Comparison of ENCODE assay signal across 18 cellular contexts in the genomic region with DNA sequence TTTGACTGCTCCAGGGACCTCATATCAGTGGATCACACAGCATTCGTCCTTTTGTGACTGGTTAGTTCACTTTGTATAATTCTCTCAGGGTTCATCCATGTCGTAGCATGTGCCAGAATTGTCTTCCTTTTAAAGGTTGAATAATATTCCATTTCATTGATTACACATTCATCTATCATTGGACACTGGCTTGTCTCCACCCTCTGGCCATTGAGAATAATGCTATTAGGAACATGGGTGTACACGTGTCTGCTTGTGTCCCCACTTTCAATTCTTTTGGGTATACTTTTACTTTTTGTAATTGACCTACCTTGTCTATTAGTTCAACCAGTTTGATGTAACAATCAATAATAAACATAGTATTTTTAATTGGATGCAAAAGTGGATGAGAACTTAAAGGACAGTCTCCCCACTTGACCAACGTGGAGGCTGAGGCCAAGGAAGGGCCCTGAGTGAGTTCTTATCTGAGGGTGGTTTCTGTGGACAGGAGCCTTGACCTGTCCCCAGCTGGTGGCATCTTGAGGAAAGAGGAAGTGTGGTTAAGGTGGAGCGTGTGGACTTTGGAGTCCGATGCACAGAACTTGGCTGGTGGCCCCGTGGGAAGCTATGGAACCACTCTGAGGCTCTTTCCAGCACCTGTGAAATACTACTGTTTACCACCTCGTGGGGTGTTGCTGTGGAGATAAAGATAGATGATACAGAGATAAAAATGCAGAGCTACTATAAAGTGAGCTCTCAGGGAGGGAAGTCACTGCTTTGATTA. TPM values are rescaled to one million over a fixed set of nuclear protein-coding genes. Genes with fewer than 3 reads are reported as not detected.
DNase-seq lines count a peak whose midpoint lies in the region; ATAC-seq and TF ChIP-seq lines count a peak whose summit lies in the region.
"Had no signal": no experiment of that assay in that cellular context is flagged by ENCODE, and none has a peak within 500 bp of the region (broad histone marks: within the 10 kb centered on the region; RNA-seq: fewer than 3 reads in every experiment).

No MANE protein-coding gene starts in this region.

- TF ChIP-seq CTCF in GM06990 (IDR thresholded peaks at IDR 0.05; ENCODE audit: insufficient read depth, low read length, poor library complexity, severe bottlenecking): peak; percentile 45
- TF ChIP-seq CTCF in HFFc6 (IDR thresholded peaks at IDR 0.05): peak; percentile 27
- TF ChIP-seq CTCF in Peyer's patch (IDR thresholded peaks at IDR 0.05): peak in 1 of 6 experiments; percentile 2
- no peak for TF ChIP-seq CTCF in chondrocyte (IDR thresholded peaks at IDR 0.05)
- TF ChIP-seq CTCF in MCF 10A (IDR thresholded peaks at IDR 0.05; ENCODE audit: unreplicated experiment): no peak

- intact Hi-C loops in MCF 10A (cut with micrococcal nuclease): no loop called here

- H3K4me3 Mint-ChIP-seq in HFFc6: no peak overlapping the region
- peak overlapping the region in 6 of 8 donors; percentile 10 to 76 (median 55) for H3K4me3 Mint-ChIP-seq in naive B cell
- no peak overlapping the region for H3K4me3 Mint-ChIP-seq in chondrocyte (ENCODE audit: unreplicated experiment)
- H3K4me3 Mint-ChIP-seq in MCF 10A (ENCODE audit: unreplicated experiment): no peak overlapping the region
- H3K4me3 Mint-ChIP-seq: CD8-positive, alpha-beta memory T cell; immature natural killer cell; nephron progenitor cell had no signal

- CTCF ChIA-PET in MCF 10A (lab: Yijun Ruan, JAX): no interaction called here

- TF ChIP-seq POLR2A in Peyer's patch (IDR thresholded peaks at IDR 0.05): no peak

- H3K27me3 ChIP-seq in GM06990 (replicated peaks; ENCODE audit: control insufficient read depth, insufficient read depth, low read length) (no peaks in the 10 kb centered on the region), Peyer's patch (no peaks in the 10 kb centered on the region)

- no peaks in the 10 kb centered on the region for H3K4me1 Mint-ChIP-seq in HFFc6 (ENCODE audit: low read depth)
- H3K4me1 Mint-ChIP-seq in naive B cell: peaks cover 78 to 98% (median 97%) of the 10 kb centered on the region in 3 donors
- H3K4me1 Mint-ChIP-seq in chondrocyte (ENCODE audit: low read depth): no peaks in the 10 kb centered on the region
- no peaks in the 10 kb centered on the region for H3K4me1 Mint-ChIP-seq in MCF 10A (ENCODE audit: insufficient read depth, unreplicated experiment)
- H3K4me1 Mint-ChIP-seq: CD8-positive, alpha-beta memory T cell; immature natural killer cell; nephron progenitor cell had no signal

- peak; percentile 69 to 71 for ATAC-seq in naive B cell (ENCODE audit: low read depth in 2 of 2)
- no peak for ATAC-seq in SK-N-SH treated with all-trans-retinoic acid at 6 μM for 48 hours

- H3K4me3 ChIP-seq in GM06990 (replicated peaks; ENCODE audit: low read depth, low read length) (no peak overlapping the region), Peyer's patch (no peak overlapping the region)
- H3K4me3 ChIP-seq: adrenal gland, stomach had no signal

- DNase-seq in GM06990 (ENCODE audit: extremely low read depth, insufficient read length) (no peak), HFFc6 (no peak), Peyer's patch (peak in 2 of 3 donors; percentile 83 to 85), naive B cell (peak; percentile 29), chondrocyte (ENCODE audit: low spot score) (no peak), MCF 10A (ENCODE audit: unreplicated experiment) (no peak)
- DNase-seq in NK-92 treated with Interleukin-12 subunit alpha and Interleukin-12 subunit beta, amount 100 ng/mL, for 24 hours (lab: John Stamatoyannopoulos, UW): no peak
- DNase-seq: activated effector memory CD4-positive, alpha-beta T cell treated with Interleukin-2 at 50 U/mL for 16 hours; adrenal gland; CD8-positive, alpha-beta memory T cell; DND-41; effector CD8-positive, alpha-beta T cell; immature natural killer cell; NCI-H2029 treated with DMSO at 0.1 percent for 48 hours; nephron progenitor cell; stomach had no signal

- POLR2A ChIA-PET in MCF 10A (lab: Yijun Ruan, JAX): no interaction called here

- H3K36me3 ChIP-seq in GM06990 (ENCODE audit: control insufficient read depth, insufficient read depth, low read length): peaks cover 20% of the 10 kb centered on the region
- no peaks in the 10 kb centered on the region for H3K36me3 ChIP-seq in Peyer's patch
- H3K36me3 ChIP-seq: adrenal gland, stomach had no signal

- peaks cover 60% of the 10 kb centered on the region for H3K27me3 Mint-ChIP-seq in HFFc6 (ENCODE audit: insufficient read depth)
- no peaks in the 10 kb centered on the region for H3K27me3 Mint-ChIP-seq in naive B cell
- peaks cover 24% of the 10 kb centered on the region for H3K27me3 Mint-ChIP-seq in chondrocyte (ENCODE audit: low read depth)
- H3K27me3 Mint-ChIP-seq in MCF 10A (ENCODE audit: insufficient read depth, unreplicated experiment): peaks cover 67% of the 10 kb centered on the region

- no peak overlapping the region for H3K27ac Mint-ChIP-seq in HFFc6
- peak overlapping the region; percentile 73 to 97 (median 90) for H3K27ac Mint-ChIP-seq in naive B cell
- no peak overlapping the region for H3K27ac Mint-ChIP-seq in chondrocyte (ENCODE audit: unreplicated experiment)
- no peak overlapping the region for H3K27ac Mint-ChIP-seq in MCF 10A (ENCODE audit: low read depth, unreplicated experiment)
- H3K27ac Mint-ChIP-seq: immature natural killer cell, nephron progenitor cell had no signal

- H3K36me3 Mint-ChIP-seq in HFFc6 (ENCODE audit: low read depth) (no peaks in the 10 kb centered on the region), naive B cell (peaks cover 0 to 13% of the 10 kb centered on the region in 2 donors), chondrocyte (ENCODE audit: low read depth) (no peaks in the 10 kb centered on the region), MCF 10A (ENCODE audit: insufficient read depth, unreplicated experiment) (no peaks in the 10 kb centered on the region)
- H3K36me3 Mint-ChIP-seq: CD8-positive, alpha-beta memory T cell; immature natural killer cell had no signal

- H3K4me1 ChIP-seq in Peyer's patch: peaks cover 0 to 17% (median 0%) of the 10 kb centered on the region in 4 donors
- H3K4me1 ChIP-seq: adrenal gland had no signal

- H3K9me3 Mint-ChIP-seq in HFFc6 (no peaks in the 10 kb centered on the region), naive B cell (no peaks in the 10 kb centered on the region), chondrocyte (ENCODE audit: low read depth) (no peaks in the 10 kb centered on the region), MCF 10A (ENCODE audit: unreplicated experiment) (no peaks in the 10 kb centered on the region)
- H3K9me3 Mint-ChIP-seq: CD8-positive, alpha-beta memory T cell; immature natural killer cell; nephron progenitor cell had no signal

- no TSS peak for BruUV-seq in MCF 10A (replicated peaks; lab: Mats Ljungman, UMichigan)

- H3K27ac ChIP-seq in Peyer's patch: no peak overlapping the region
- H3K27ac ChIP-seq: adrenal gland, stomach had no signal

- H3K9me3 ChIP-seq in Peyer's patch: no peaks in the 10 kb centered on the region
- H3K9me3 ChIP-seq: adrenal gland, stomach had no signal

TF ChIP-seq in SK-N-SH treated with all-trans-retinoic acid at 6 μM for 48 hours, 23 proteins besides CTCF, POLR2A, EP300 and RAD21:
- TF ChIP-seq ZNF70 (CRISPR knock-in tag; IDR thresholded peaks at IDR 0.05): no peak
- TF ChIP-seq OSR1 (CRISPR knock-in tag; IDR thresholded peaks at IDR 0.05): no peak
- no peak for TF ChIP-seq TOX (CRISPR knock-in tag; IDR thresholded peaks at IDR 0.05; ENCODE audit: borderline replicate concordance)
- TF ChIP-seq ZNF8 (CRISPR knock-in tag; IDR thresholded peaks at IDR 0.05): no peak
- TF ChIP-seq ZFP30 (CRISPR knock-in tag; IDR thresholded peaks at IDR 0.05): no peak
- TF ChIP-seq ZNF565 (CRISPR knock-in tag; conservative IDR thresholded peaks at IDR 0.05; ENCODE audit: low read depth): no peak
- no peak for TF ChIP-seq CSRNP3 (CRISPR knock-in tag; IDR thresholded peaks at IDR 0.05)
- TF ChIP-seq BACH2 (CRISPR knock-in tag; IDR thresholded peaks at IDR 0.05; ENCODE audit: borderline replicate concordance): no peak
- TF ChIP-seq, protein P1, sequence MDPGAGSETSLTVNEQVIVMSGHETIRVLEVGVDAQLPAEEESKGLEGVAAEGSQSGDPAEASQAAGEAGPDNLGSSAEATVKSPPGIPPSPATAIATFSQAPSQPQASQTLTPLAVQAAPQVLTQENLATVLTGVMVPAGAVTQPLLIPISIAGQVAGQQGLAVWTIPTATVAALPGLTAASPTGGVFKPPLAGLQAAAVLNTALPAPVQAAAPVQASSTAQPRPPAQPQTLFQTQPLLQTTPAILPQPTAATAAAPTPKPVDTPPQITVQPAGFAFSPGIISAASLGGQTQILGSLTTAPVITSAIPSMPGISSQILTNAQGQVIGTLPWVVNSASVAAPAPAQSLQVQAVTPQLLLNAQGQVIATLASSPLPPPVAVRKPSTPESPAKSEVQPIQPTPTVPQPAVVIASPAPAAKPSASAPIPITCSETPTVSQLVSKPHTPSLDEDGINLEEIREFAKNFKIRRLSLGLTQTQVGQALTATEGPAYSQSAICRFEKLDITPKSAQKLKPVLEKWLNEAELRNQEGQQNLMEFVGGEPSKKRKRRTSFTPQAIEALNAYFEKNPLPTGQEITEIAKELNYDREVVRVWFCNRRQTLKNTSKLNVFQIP (CRISPR knock-in tag; IDR thresholded peaks at IDR 0.05; ENCODE audit: borderline replicate concordance, low read depth): no peak
- no peak for TF ChIP-seq TCF4 (CRISPR knock-in tag; IDR thresholded peaks at IDR 0.05; ENCODE audit: borderline replicate concordance)
- TF ChIP-seq PPARA (CRISPR knock-in tag; IDR thresholded peaks at IDR 0.05; ENCODE audit: borderline replicate concordance): no peak
TF ChIP-seq in SK-N-SH treated with all-trans-retinoic acid at 6 μM for 48 hours: peak in this region for 0.

RNA-seq across cellular contexts. Expression of gene WDFY4, which starts 16.6 kb away (rescaled TPM):
- total RNA-seq in HFFc6 (2021; fragmentation: NEBNext Ultra II Directional; extraction: Animal tissue kit (Norgen Biotek cat#: 25700)): not detected
- total RNA-seq in Peyer's patch (100 to 1,000 TPM in 1 of 4 donors, 1 to 10 TPM in 2, under 1 TPM in 1; 0.53 to 102 (median 4.6) TPM), chondrocyte (not detected in 3 replicates), MCF 10A (2022) (not detected in 2 replicates)
- 10 to 100 TPM; 46.5 to 98.0 (median 80.0) TPM for polyA plus RNA-seq in naive B cell (ENCODE audit: low read depth in 6 of 6)
- total RNA-seq: NCI-H460 had no signal
- polyA plus RNA-seq: CD8-positive, alpha-beta memory T cell had no signal

Comparison
In these comparisons a context has a peak if more than half of its experiments do, and no peak if none do; other contexts are left out.
1. DNase-seq: peak in Peyer's patch (2 of 3) and naive B cell (single experiment); none in GM06990 (single experiment), HFFc6 (single experiment), NK-92 treated with Interleukin-12 subunit alpha and Interleukin-12 subunit beta, amount 100 ng/mL, for 24 hours (single experiment), chondrocyte (single experiment) and MCF 10A (single experiment).
2. CTCF ChIP-seq: peak in GM06990 (single experiment) and HFFc6 (single experiment); none in chondrocyte (single experiment) and MCF 10A (single experiment).
3. H3K27ac Mint-ChIP-seq: peak in naive B cell (6 of 6); none in HFFc6 (single experiment), chondrocyte (single experiment) and MCF 10A (single experiment).
4. H3K4me3 Mint-ChIP-seq: peak in naive B cell (6 of 8); none in HFFc6 (single experiment), chondrocyte (single experiment) and MCF 10A (single experiment).